ENCODE assay signal across 22 cellular contexts in the genomic region with DNA sequence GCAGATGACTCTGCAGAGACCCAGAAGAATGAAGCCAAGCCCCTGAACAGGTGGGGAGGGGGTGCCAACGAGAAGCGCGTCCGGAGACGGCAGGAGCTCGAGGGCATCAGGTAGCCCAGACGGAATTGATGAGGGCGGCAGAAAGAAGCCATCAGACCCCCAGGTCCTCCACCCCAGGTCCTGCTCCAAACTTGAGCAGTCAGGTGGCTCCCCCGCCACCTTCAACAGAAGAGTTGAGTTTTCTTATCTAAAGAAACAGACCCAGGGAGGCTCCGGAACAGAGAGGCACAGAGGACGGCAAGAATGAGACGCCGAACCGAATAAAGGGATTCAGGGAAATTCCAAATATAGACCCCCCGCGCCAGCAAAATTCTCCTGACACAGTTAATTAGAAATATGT. TPM values are rescaled to one million over a fixed set of nuclear protein-coding genes. Genes with fewer than 3 reads are reported as not detected.
A peak's percentile ranks its signal among the peaks of the same experiment; 100 is the strongest.
DNase-seq lines count a peak whose midpoint lies in the region; ATAC-seq and TF ChIP-seq lines count a peak whose summit lies in the region.
"Had no signal": no experiment of that assay in that cellular context is flagged by ENCODE, and none has a peak within 500 bp of the region (broad histone marks: within the 10 kb centered on the region; RNA-seq: fewer than 3 reads in every experiment).

No MANE protein-coding gene starts in this region.

- TF ChIP-seq POLR2A in erythroblast (IDR thresholded peaks at IDR 0.05; ENCODE audit: low read length) = no peak

- in situ Hi-C loops in GM13976 (cut with MboI; ENCODE audit: low sequenced_read_pairs, unreplicated experiment) = no loop called here

- CTCF ChIA-PET in activated B cell treated with CpG ODN at 0.5 μM for 24 hours (lab: Charles Lee) = no interaction called here

- POLR2A ChIA-PET in activated B cell treated with CpG ODN at 0.5 μM for 24 hours (lab: Charles Lee) = interaction anchor here (0.6 kb wide), 1 partner anchor 285 kb away, joined by 3 read pairs; no protein-coding TSS in a partner anchor

- no peaks in the 10 kb centered on the region for H3K9me3 Mint-ChIP-seq in activated naive CD4-positive, alpha-beta T cell treated with anti-CD3 and anti-CD28 coated beads, Interleukin-2, amount 50 U/mL, for 72 hours
- H3K9me3 Mint-ChIP-seq in activated B cell treated with CpG ODN at 0.5 μM for 24 hours = no peaks in the 10 kb centered on the region
- H3K9me3 Mint-ChIP-seq in stimulated activated naive B cell treated with anti-CD40 and anti-IgM and Interleukin-4, amounts not matched to agents 10 μg/mL and 1 μg/mL and 100 μg/mL, for 72 hours = no peaks in the 10 kb centered on the region
- H3K9me3 Mint-ChIP-seq: IgD-negative memory B cell, immature natural killer cell, naive B cell had no signal

- H3K27ac Mint-ChIP-seq in activated naive CD4-positive, alpha-beta T cell treated with anti-CD3 and anti-CD28 coated beads, Interleukin-2, amount 50 U/mL, for 72 hours = peak overlapping the region; percentile 45 to 94
- H3K27ac Mint-ChIP-seq in activated B cell treated with CpG ODN at 0.5 μM for 24 hours = peak overlapping the region; percentile 74
- peak overlapping the region; percentile 47 for H3K27ac Mint-ChIP-seq in stimulated activated naive B cell treated with anti-CD40 and anti-IgM and Interleukin-4, amounts not matched to agents 10 μg/mL and 1 μg/mL and 100 μg/mL, for 72 hours

- H3K4me3 Mint-ChIP-seq in activated B cell treated with CpG ODN at 0.5 μM for 24 hours = no peak overlapping the region
- H3K4me3 Mint-ChIP-seq in stimulated activated naive B cell treated with anti-CD40 and anti-IgM and Interleukin-4, amounts not matched to agents 10 μg/mL and 1 μg/mL and 100 μg/mL, for 72 hours = no peak overlapping the region
- H3K4me3 Mint-ChIP-seq: IgD-negative memory B cell, immature natural killer cell had no signal

- intact Hi-C loops in activated B cell treated with CpG ODN at 0.5 μM for 24 hours (cut with micrococcal nuclease) = no loop called here

- H3K27me3 Mint-ChIP-seq in activated B cell treated with CpG ODN at 0.5 μM for 24 hours = no peaks in the 10 kb centered on the region
- H3K27me3 Mint-ChIP-seq in stimulated activated naive B cell treated with anti-CD40 and anti-IgM and Interleukin-4, amounts not matched to agents 10 μg/mL and 1 μg/mL and 100 μg/mL, for 72 hours = no peaks in the 10 kb centered on the region
- H3K27me3 Mint-ChIP-seq: IgD-negative memory B cell, naive B cell had no signal

- peaks cover 34% of the 10 kb centered on the region for H3K4me1 Mint-ChIP-seq in activated B cell treated with CpG ODN at 0.5 μM for 24 hours
- H3K4me1 Mint-ChIP-seq in stimulated activated naive B cell treated with anti-CD40 and anti-IgM and Interleukin-4, amounts not matched to agents 10 μg/mL and 1 μg/mL and 100 μg/mL, for 72 hours = peaks cover 38 to 57% of the 10 kb centered on the region in 2 donors

- TF ChIP-seq CTCF in activated B cell treated with CpG ODN at 0.5 μM for 24 hours (IDR thresholded peaks at IDR 0.05) (no peak), GM13976 (IDR thresholded peaks at IDR 0.05; ENCODE audit: borderline replicate concordance, control extremely low read depth, extremely low read depth, insufficient read depth, missing control alignments) (no peak)

- H3K36me3 Mint-ChIP-seq in activated naive CD4-positive, alpha-beta T cell treated with anti-CD3 and anti-CD28 coated beads, Interleukin-2, amount 50 U/mL, for 72 hours = peaks cover 25 to 45% of the 10 kb centered on the region in 2 donors
- peaks cover 26% of the 10 kb centered on the region for H3K36me3 Mint-ChIP-seq in activated B cell treated with CpG ODN at 0.5 μM for 24 hours (ENCODE audit: low read depth)
- H3K36me3 Mint-ChIP-seq in stimulated activated naive B cell treated with anti-CD40 and anti-IgM and Interleukin-4, amounts not matched to agents 10 μg/mL and 1 μg/mL and 100 μg/mL, for 72 hours = peaks cover 62 to 76% of the 10 kb centered on the region in 2 donors
- H3K36me3 Mint-ChIP-seq: IgD-negative memory B cell, naive B cell had no signal

- DNase-seq in activated naive CD4-positive, alpha-beta T cell treated with anti-CD3 and anti-CD28 coated beads, Interleukin-2, amount 50 U/mL, for 72 hours (ENCODE audit: low spot score in 2 of 2) = no peak
- DNase-seq in activated naive CD4-positive, alpha-beta T cell treated with Interleukin-2 at 50 U/mL for 16 hours = no peak
- DNase-seq in activated B cell treated with CpG ODN at 0.5 μM for 24 hours = no peak
- DNase-seq in erythroblast (lab: John Stamatoyannopoulos, UW) = peak; percentile 84 to 86
- no peak for DNase-seq in stimulated activated naive B cell treated with anti-CD40 and anti-IgM and Interleukin-4, amounts not matched to agents 10 μg/mL and 1 μg/mL and 100 μg/mL, for 72 hours
- no peak for DNase-seq in GM13976 (ENCODE audit: low spot score)
- DNase-seq in NCI-H524 treated with DMSO at 0.1 percent for 48 hours (lab: John Stamatoyannopoulos, UW) = no peak
- no peak for DNase-seq in DMS53 treated with DMSO at 0.1 percent for 48 hours (lab: John Stamatoyannopoulos, UW; ENCODE audit: unreplicated experiment)
- DNase-seq: activated CD4-positive, alpha-beta T cell treated with anti-CD3 and anti-CD28 coated beads for 1 hour; BE2C; esophagus squamous epithelium; HCEC 1CT; hippocampal formation; immature natural killer cell; mesendoderm; naive B cell; NCI-H1105 treated with DMSO at 0.1 percent for 48 hours; NCI-H2029; RPMI8226; stimulated activated CD4-positive, alpha-beta T cell treated with anti-CD3 and anti-CD28 coated beads, Interleukin-2, amount 100 ng/mL, for 24 hours had no signal

- no peak for ATAC-seq in activated naive CD4-positive, alpha-beta T cell treated with anti-CD3 and anti-CD28 coated beads, Interleukin-2, amount 50 U/mL, for 72 hours
- no peak for ATAC-seq in activated B cell treated with CpG ODN at 0.5 μM for 24 hours (ENCODE audit: low read depth)
- ATAC-seq in stimulated activated naive B cell treated with anti-CD40 and anti-IgM and Interleukin-4, amounts not matched to agents 10 μg/mL and 1 μg/mL and 100 μg/mL, for 72 hours (replicated peaks) = no peak
- ATAC-seq: gastroesophageal sphincter had no signal

RNA-seq across cellular contexts. Expression of gene RGS10, which starts 22.2 kb away (rescaled TPM):
- 100 to 1,000 TPM; 183 to 251 TPM for total RNA-seq in activated naive CD4-positive, alpha-beta T cell treated with anti-CD3 and anti-CD28 coated beads, Interleukin-2, amount 50 U/mL, for 72 hours
- 53.5 and 56.6 TPM in 2 replicates for total RNA-seq in activated B cell treated with CpG ODN at 0.5 μM for 24 hours

Comparison
In these comparisons a context has a peak if more than half of its experiments do, and no peak if none do; other contexts are left out.
1. DNase-seq: peak in erythroblast (2 of 2); none in activated naive CD4-positive, alpha-beta T cell treated with anti-CD3 and anti-CD28 coated beads, Interleukin-2, amount 50 U/mL, for 72 hours (0 of 2), activated naive CD4-positive, alpha-beta T cell treated with Interleukin-2 at 50 U/mL for 16 hours (single experiment), activated B cell treated with CpG ODN at 0.5 μM for 24 hours (single experiment), stimulated activated naive B cell treated with anti-CD40 and anti-IgM and Interleukin-4, amounts not matched to agents 10 μg/mL and 1 μg/mL and 100 μg/mL, for 72 hours (single experiment), GM13976 (single experiment), NCI-H524 treated with DMSO at 0.1 percent for 48 hours (single experiment) and DMS53 treated with DMSO at 0.1 percent for 48 hours (single experiment).
2. Peak in every context shown above with its lines, with median percentiles within 50 percentile points of each other: H3K27ac Mint-ChIP-seq.